In genomic region chr17:63919311-63919723, GRCh38 we compare ENCODE assay signal across 8 cellular contexts. TPM values are rescaled to one million over a fixed set of nuclear protein-coding genes. Genes with fewer than 3 reads are reported as not detected.
DNase-seq lines count a peak whose midpoint lies in the region; ATAC-seq lines count a peak whose summit lies in the region.

No MANE protein-coding gene starts in this region.

- peak; percentile 55 for ATAC-seq in GM18873 (IDR thresholded peaks at IDR 0.05; ENCODE audit: low FRiP score, unreplicated experiment)
- peak; percentile 91 for ATAC-seq in activated naive CD8-positive, alpha-beta T cell treated with anti-CD3 and anti-CD28 coated beads, Interleukin-2, amount 10 ng/mL, durations not matched to agents 7 days and 5 days (ENCODE audit: low read depth)
- ATAC-seq in left ventricle myocardium superior: peak; percentile 83
- ATAC-seq in HG03571 (IDR thresholded peaks at IDR 0.05; ENCODE audit: unreplicated experiment): no peak

- H3K27ac Mint-ChIP-seq in activated naive CD8-positive, alpha-beta T cell treated with anti-CD3 and anti-CD28 coated beads, Interleukin-2, amount 10 ng/mL, durations not matched to agents 7 days and 5 days: no peak overlapping the region

- H3K4me3 Mint-ChIP-seq in activated naive CD8-positive, alpha-beta T cell treated with anti-CD3 and anti-CD28 coated beads, Interleukin-2, amount 10 ng/mL, durations not matched to agents 7 days and 5 days: no peak overlapping the region

- no peaks in the 10 kb centered on the region for H3K36me3 Mint-ChIP-seq in activated naive CD8-positive, alpha-beta T cell treated with anti-CD3 and anti-CD28 coated beads, Interleukin-2, amount 10 ng/mL, durations not matched to agents 7 days and 5 days

- POLR2A ChIA-PET in activated naive CD8-positive, alpha-beta T cell treated with anti-CD3 and anti-CD28 coated beads, Interleukin-2, amount 10 ng/mL, durations not matched to agents 7 days and 5 days (lab: Charles Lee): interaction anchor here (0.8 to 2.5 kb wide), 4 partner anchors 27 to 214 kb away, joined by 3 to 9 read pairs (median 6); no protein-coding TSS in a partner anchor

- H3K27me3 Mint-ChIP-seq in activated naive CD8-positive, alpha-beta T cell treated with anti-CD3 and anti-CD28 coated beads, Interleukin-2, amount 10 ng/mL, durations not matched to agents 7 days and 5 days: peaks cover 8% of the 10 kb centered on the region

- no peaks in the 10 kb centered on the region for H3K9me3 Mint-ChIP-seq in activated naive CD8-positive, alpha-beta T cell treated with anti-CD3 and anti-CD28 coated beads, Interleukin-2, amount 10 ng/mL, durations not matched to agents 7 days and 5 days

- DNase-seq in Ammon's horn (ENCODE audit: low spot score): peak; percentile 70
- DNase-seq in HuH-7.5 (ENCODE audit: low spot score): peak; percentile 76
- peak; percentile 44 for DNase-seq in SW480 (ENCODE audit: low spot score)
- DNase-seq in activated naive CD8-positive, alpha-beta T cell treated with anti-CD3 and anti-CD28 coated beads, Interleukin-2, amount 10 ng/mL, durations not matched to agents 7 days and 5 days: peak; percentile 64
- peak; percentile 36 for DNase-seq in left ventricle myocardium superior
- DNase-seq in smooth muscle cell of the brain vasculature (ENCODE audit: low read depth, low spot score): peak; percentile 7

- peaks cover 5% of the 10 kb centered on the region for H3K4me1 Mint-ChIP-seq in activated naive CD8-positive, alpha-beta T cell treated with anti-CD3 and anti-CD28 coated beads, Interleukin-2, amount 10 ng/mL, durations not matched to agents 7 days and 5 days

- intact Hi-C loops in left ventricle myocardium superior (cut with micrococcal nuclease): no loop called here

RNA-seq across cellular contexts. Expression of gene GH1, which starts 0.7 kb away (rescaled TPM):
- total RNA-seq in activated naive CD8-positive, alpha-beta T cell treated with anti-CD3 and anti-CD28 coated beads, Interleukin-2, amount 10 ng/mL, durations not matched to agents 7 days and 5 days: not detected
- total RNA-seq in left ventricle myocardium superior: not detected

RNA-seq across cellular contexts. Expression of gene CSHL1, which starts 8.3 kb away (rescaled TPM):
- total RNA-seq in activated naive CD8-positive, alpha-beta T cell treated with anti-CD3 and anti-CD28 coated beads, Interleukin-2, amount 10 ng/mL, durations not matched to agents 7 days and 5 days: not detected
- not detected for total RNA-seq in left ventricle myocardium superior

RNA-seq across cellular contexts. Expression of gene CD79B, which starts 12.8 kb away (rescaled TPM):
- 10 to 100 TPM; 17.0 to 19.6 TPM for total RNA-seq in activated naive CD8-positive, alpha-beta T cell treated with anti-CD3 and anti-CD28 coated beads, Interleukin-2, amount 10 ng/mL, durations not matched to agents 7 days and 5 days
- total RNA-seq in left ventricle myocardium superior: 5.7 TPM

RNA-seq across cellular contexts. Expression of gene CSH1, which starts 22.9 kb away (rescaled TPM):
- total RNA-seq in activated naive CD8-positive, alpha-beta T cell treated with anti-CD3 and anti-CD28 coated beads, Interleukin-2, amount 10 ng/mL, durations not matched to agents 7 days and 5 days: not detected
- not detected for total RNA-seq in left ventricle myocardium superior

RNA-seq across cellular contexts. Expression of gene GH2, which starts 37.6 kb away (rescaled TPM):
- total RNA-seq in activated naive CD8-positive, alpha-beta T cell treated with anti-CD3 and anti-CD28 coated beads, Interleukin-2, amount 10 ng/mL, durations not matched to agents 7 days and 5 days: not detected
- total RNA-seq in left ventricle myocardium superior: not detected

Comparison
In these comparisons a context has a peak if more than half of its experiments do, and no peak if none do; other contexts are left out.
1. DNase-seq: peak in every context shown above with its lines; median percentile 76 in HuH-7.5; 70 in Ammon's horn; 64 in activated naive CD8-positive, alpha-beta T cell treated with anti-CD3 and anti-CD28 coated beads, Interleukin-2, amount 10 ng/mL, durations not matched to agents 7 days and 5 days; 44 in SW480; 36 in left ventricle myocardium superior; 7 in smooth muscle cell of the brain vasculature.